Comparison of ENCODE assay signal across 8 cellular contexts in the genomic region with DNA sequence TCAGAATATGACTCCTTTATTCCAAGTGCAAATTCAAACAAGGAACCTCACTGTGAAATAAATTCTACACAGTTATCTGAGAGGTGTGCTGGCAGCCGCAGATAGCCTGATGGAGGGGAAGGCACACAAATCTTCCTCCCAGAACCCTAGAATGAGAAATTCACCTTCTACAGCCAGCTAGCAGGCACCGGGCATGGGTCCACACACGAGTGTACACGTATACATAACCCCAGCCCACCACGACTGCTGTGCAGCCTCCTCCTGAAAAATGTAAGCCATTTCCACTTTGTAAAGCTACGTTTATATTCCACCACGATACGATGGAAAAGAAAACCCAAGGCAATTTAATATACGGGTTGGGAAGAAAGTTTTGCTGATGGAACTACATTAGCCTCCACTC. TPM values are rescaled to one million over a fixed set of nuclear protein-coding genes. Genes with fewer than 3 reads are reported as not detected.
DNase-seq lines count a peak whose midpoint lies in the region; ATAC-seq, FAIRE-seq and TF ChIP-seq lines count a peak whose summit lies in the region.

No MANE protein-coding gene starts in this region.

- H3K4me2 ChIP-seq in A549 = peak overlapping the region; percentile 90

- peak overlapping the region; percentile 95 for H3K4me3 ChIP-seq in A549
- peak overlapping the region; percentile 66 for H3K4me3 ChIP-seq in HEK293 (ENCODE audit: low read depth, low read length)
- peak overlapping the region; percentile 82 for H3K4me3 ChIP-seq in iPS-20b (ENCODE audit: low read length)
- H3K4me3 ChIP-seq in stomach smooth muscle (ENCODE audit: low read length in 2 of 2) = peak overlapping the region; percentile 93 to 98

- no peak for TF ChIP-seq EP300 in A549 (IDR thresholded peaks at IDR 0.05)

- peaks cover 19% of the 10 kb centered on the region for H3K27me3 ChIP-seq in iPS-20b (ENCODE audit: insufficient read depth, low read length)
- H3K27me3 ChIP-seq in stomach smooth muscle (ENCODE audit: control insufficient read depth in 1 of 2, insufficient read depth in 2 of 2, low read length in 2 of 2) = no peaks in the 10 kb centered on the region

- TF ChIP-seq RAD21 in A549 (conservative IDR thresholded peaks at IDR 0.05 in 1 of 2, IDR thresholded peaks at IDR 0.05 in 1 of 2) = no peak

- H3K36me3 ChIP-seq in HEK293 (ENCODE audit: control insufficient read depth in 2 of 2, insufficient read depth in 1 of 2, low read length in 2 of 2) (peaks cover 13 to 42% of the 10 kb centered on the region in 2 experiments), iPS-20b (ENCODE audit: insufficient read depth, low read depth, low read length) (peaks cover 35% of the 10 kb centered on the region), stomach smooth muscle (ENCODE audit: control insufficient read depth in 2 of 2, insufficient read depth in 2 of 2, low read length in 2 of 2) (no peaks in the 10 kb centered on the region)

- peak overlapping the region; percentile 91; the same call in 1 of the 2 replicates for H3K9ac ChIP-seq in iPS-20b (ENCODE audit: low read depth, low read length)
- peak overlapping the region; percentile 95 to 97 for H3K9ac ChIP-seq in stomach smooth muscle (ENCODE audit: low read length in 2 of 2)

- CTCF ChIA-PET in A549 (lab: Yijun Ruan, JAX) = interaction anchor here (1.2 to 1.6 kb wide), 2 partner anchors 12 to 25 kb away, joined by 3 to 6 read pairs; no protein-coding TSS in a partner anchor
- CTCF ChIA-PET in HEK293 (lab: Yijun Ruan, JAX) = interaction anchor here (0.6 to 3.7 kb wide), 7 partner anchors 9 to 529 kb away, joined by 3 to 20 read pairs (median 5); partner anchors contain the start of gene CXADR

- 22% methylated on average over 9 of the region's 9 CpGs for WGBS in A549 (ENCODE audit: missing lambda C conversion rate)

- no peaks in the 10 kb centered on the region for H3K9me3 Mint-ChIP-seq in activated naive CD8-positive, alpha-beta T cell (ENCODE audit: low read depth)

- POLR2A ChIA-PET in A549 (lab: Yijun Ruan, JAX) (interaction anchor here (0.9 kb wide), 1 partner anchor 8 kb away, joined by 3 read pairs; no protein-coding TSS in a partner anchor), HEK293 (lab: Yijun Ruan, JAX) (interaction anchor here (1.2 to 2.5 kb wide), 2 partner anchors 10 to 12 kb away, joined by 5 to 12 read pairs; no protein-coding TSS in a partner anchor)

- DNase-seq in A549 (ENCODE audit: low read depth in 1 of 2, low spot score in 1 of 2) = peak in 1 of 2 experiments; percentile 1
- DNase-seq in SHP77 (lab: John Stamatoyannopoulos, UW) = no peak
- DNase-seq in COR-L47 (lab: John Stamatoyannopoulos, UW) = no peak
- DNase-seq in AML-193 (lab: John Stamatoyannopoulos, UW) = no peak

- H3K4me3 Mint-ChIP-seq in activated naive CD8-positive, alpha-beta T cell = peak overlapping the region; percentile 92

- ATAC-seq in A549 = no peak

- no peak for TF ChIP-seq CTCF in A549 (IDR thresholded peaks at IDR 0.05)
- TF ChIP-seq CTCF in HEK293 (tag by site-specific recombination; IDR thresholded peaks at IDR 0.05) = no peak

- H3K36me3 Mint-ChIP-seq in activated naive CD8-positive, alpha-beta T cell = peaks cover 10% of the 10 kb centered on the region

- peak overlapping the region; percentile 91 for H3K27ac Mint-ChIP-seq in activated naive CD8-positive, alpha-beta T cell

- FAIRE-seq in A549 (lab: Jason Lieb, UNC) = no peak

- no peaks in the 10 kb centered on the region for H3K9me3 ChIP-seq in A549
- no peaks in the 10 kb centered on the region for H3K9me3 ChIP-seq in HEK293 (ENCODE audit: control insufficient read depth, insufficient read depth, low read depth, low read length)
- no peaks in the 10 kb centered on the region for H3K9me3 ChIP-seq in iPS-20b (ENCODE audit: insufficient read depth, low read depth, low read length)
- H3K9me3 ChIP-seq in stomach smooth muscle (ENCODE audit: control insufficient read depth in 2 of 2, low read length in 2 of 2) = no peaks in the 10 kb centered on the region

- no peaks in the 10 kb centered on the region for H3K27me3 Mint-ChIP-seq in activated naive CD8-positive, alpha-beta T cell

- H3K4me1 ChIP-seq in A549 (peaks cover 13% of the 10 kb centered on the region; the same call in 1 of the 3 replicates), HEK293 (ENCODE audit: control insufficient read depth, insufficient read depth, low read length) (peaks cover 9% of the 10 kb centered on the region), iPS-20b (ENCODE audit: insufficient read depth, low read length) (peaks cover 6% of the 10 kb centered on the region; the same call in 1 of the 2 replicates), stomach smooth muscle (ENCODE audit: control insufficient read depth, insufficient read depth, low read length) (peaks cover 6% of the 10 kb centered on the region)

- H3K27ac ChIP-seq in A549 (peak overlapping the region; percentile 82 to 96), HEK293 (ENCODE audit: extremely low read depth, low read depth, low read length) (peak overlapping the region; percentile 82), iPS-20b (ENCODE audit: low read length) (no peak overlapping the region), stomach smooth muscle (ENCODE audit: low read length) (peak overlapping the region; percentile 92)

- H3K4me1 Mint-ChIP-seq in activated naive CD8-positive, alpha-beta T cell (ENCODE audit: low read depth) = peaks cover 32% of the 10 kb centered on the region

- TF ChIP-seq POLR2A in A549 (IDR thresholded peaks at IDR 0.05; ENCODE audit: low read length) = no peak

TF ChIP-seq in A549, 52 proteins besides CTCF, POLR2A, EP300 and RAD21:
- no peak for TF ChIP-seq KDM5A (IDR thresholded peaks at IDR 0.05)
- TF ChIP-seq, protein P1, sequence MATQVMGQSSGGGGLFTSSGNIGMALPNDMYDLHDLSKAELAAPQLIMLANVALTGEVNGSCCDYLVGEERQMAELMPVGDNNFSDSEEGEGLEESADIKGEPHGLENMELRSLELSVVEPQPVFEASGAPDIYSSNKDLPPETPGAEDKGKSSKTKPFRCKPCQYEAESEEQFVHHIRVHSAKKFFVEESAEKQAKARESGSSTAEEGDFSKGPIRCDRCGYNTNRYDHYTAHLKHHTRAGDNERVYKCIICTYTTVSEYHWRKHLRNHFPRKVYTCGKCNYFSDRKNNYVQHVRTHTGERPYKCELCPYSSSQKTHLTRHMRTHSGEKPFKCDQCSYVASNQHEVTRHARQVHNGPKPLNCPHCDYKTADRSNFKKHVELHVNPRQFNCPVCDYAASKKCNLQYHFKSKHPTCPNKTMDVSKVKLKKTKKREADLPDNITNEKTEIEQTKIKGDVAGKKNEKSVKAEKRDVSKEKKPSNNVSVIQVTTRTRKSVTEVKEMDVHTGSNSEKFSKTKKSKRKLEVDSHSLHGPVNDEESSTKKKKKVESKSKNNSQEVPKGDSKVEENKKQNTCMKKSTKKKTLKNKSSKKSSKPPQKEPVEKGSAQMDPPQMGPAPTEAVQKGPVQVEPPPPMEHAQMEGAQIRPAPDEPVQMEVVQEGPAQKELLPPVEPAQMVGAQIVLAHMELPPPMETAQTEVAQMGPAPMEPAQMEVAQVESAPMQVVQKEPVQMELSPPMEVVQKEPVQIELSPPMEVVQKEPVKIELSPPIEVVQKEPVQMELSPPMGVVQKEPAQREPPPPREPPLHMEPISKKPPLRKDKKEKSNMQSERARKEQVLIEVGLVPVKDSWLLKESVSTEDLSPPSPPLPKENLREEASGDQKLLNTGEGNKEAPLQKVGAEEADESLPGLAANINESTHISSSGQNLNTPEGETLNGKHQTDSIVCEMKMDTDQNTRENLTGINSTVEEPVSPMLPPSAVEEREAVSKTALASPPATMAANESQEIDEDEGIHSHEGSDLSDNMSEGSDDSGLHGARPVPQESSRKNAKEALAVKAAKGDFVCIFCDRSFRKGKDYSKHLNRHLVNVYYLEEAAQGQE (IDR thresholded peaks at IDR 0.05) = no peak

TF ChIP-seq in HEK293, 187 proteins besides CTCF, POLR2A, EP300 and RAD21 (continues in another document):
- TF ChIP-seq ZNF664 (tag by site-specific recombination; IDR thresholded peaks at IDR 0.05) (no peak), REPIN1 (tag by site-specific recombination; IDR thresholded peaks at IDR 0.05; ENCODE audit: low read depth) (no peak), ZNF155 (tag by site-specific recombination; IDR thresholded peaks at IDR 0.05) (no peak), ZNF600 (tag by site-specific recombination; IDR thresholded peaks at IDR 0.05) (no peak), ZNF792 (tag by site-specific recombination; IDR thresholded peaks at IDR 0.05) (no peak), ZNF677 (tag by site-specific recombination; IDR thresholded peaks at IDR 0.05) (no peak), ZNF350 (tag by site-specific recombination; IDR thresholded peaks at IDR 0.05) (no peak), WT1 (tag by site-specific recombination; IDR thresholded peaks at IDR 0.05) (no peak), ZNF548 (tag by site-specific recombination; IDR thresholded peaks at IDR 0.05) (no peak), ZNF449 (tag by site-specific recombination; IDR thresholded peaks at IDR 0.05) (no peak)
- TF ChIP-seq, protein P2, sequence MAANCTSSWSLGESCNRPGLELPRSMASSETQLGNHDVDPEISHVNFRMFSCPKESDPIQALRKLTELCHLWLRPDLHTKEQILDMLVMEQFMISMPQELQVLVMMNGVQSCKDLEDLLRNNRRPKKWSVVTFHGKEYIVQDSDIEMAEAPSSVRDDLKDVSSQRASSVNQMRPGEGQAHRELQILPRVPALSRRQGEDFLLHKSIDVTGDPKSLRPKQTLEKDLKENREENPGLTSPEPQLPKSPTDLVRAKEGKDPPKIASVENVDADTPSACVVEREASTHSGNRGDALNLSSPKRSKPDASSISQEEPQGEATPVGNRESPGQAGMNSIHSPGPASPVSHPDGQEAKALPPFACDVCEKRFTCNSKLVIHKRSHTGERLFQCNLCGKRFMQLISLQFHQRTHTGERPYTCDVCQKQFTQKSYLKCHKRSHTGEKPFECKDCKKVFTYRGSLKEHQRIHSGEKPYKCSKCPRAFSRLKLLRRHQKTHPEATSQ (tag by site-specific recombination; IDR thresholded peaks at IDR 0.05) = no peak

RNA-seq across cellular contexts. Expression of gene BTG3, which starts 1.8 kb away (rescaled TPM):
- polyA plus RNA-seq in A549 (2011; rRNA removed) (40.0 and 46.1 TPM in 2 replicates), A549 (2017; fragmentation: RNase III; extraction: RNeasy Plus Mini Kit Qiagen cat#74134 plus additional on column Dnase treatment) (18.7 to 21.0 TPM (median 19.6 TPM) in 3 replicates)
- 16.6 and 16.7 TPM in 2 replicates for polyA plus RNA-seq in A549 (2012; cell fraction: cytosol; rRNA removed)
- 7.8 and 11.8 TPM in 2 replicates for polyA plus RNA-seq in A549 (2012; cell fraction: nucleus; rRNA removed)
- polyA minus RNA-seq in A549 (2011; rRNA and poly(A)+ RNA removed) = 3.6 and 4.9 TPM in 2 replicates
